ENCODE assay signal across 8 cellular contexts in the genomic region with DNA sequence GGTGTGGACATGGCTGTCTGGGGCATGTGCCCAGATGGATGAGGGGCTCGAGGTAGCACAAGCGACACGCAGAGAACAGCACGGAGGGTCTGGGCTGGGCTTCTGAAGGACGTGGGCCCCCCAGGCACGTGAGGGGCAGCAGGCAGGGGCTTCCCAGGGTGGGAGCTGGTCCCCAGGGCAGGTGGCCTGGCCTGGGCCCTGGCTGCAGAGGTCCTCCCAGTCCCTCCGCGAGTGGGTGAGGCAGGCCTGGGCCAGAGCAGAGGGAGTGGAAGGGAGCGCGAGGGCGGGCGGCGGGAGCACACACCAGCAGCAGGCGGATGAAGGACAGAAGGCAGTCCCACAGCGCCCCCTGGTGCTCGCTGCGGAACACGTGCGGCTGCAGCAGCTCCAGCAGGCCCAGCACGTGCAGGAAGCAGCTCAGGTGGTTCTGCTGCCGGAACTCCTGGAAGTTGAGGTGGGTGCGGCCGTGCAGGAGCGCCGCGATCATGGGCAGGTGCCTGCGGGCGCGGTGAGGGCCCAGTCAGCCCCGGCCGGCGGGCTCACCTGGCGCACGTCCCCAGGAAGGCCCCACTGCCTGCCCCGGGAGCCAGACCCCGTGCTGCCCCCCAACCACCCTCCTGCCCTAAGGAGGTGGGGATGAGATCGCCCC. TPM values are rescaled to one million over a fixed set of nuclear protein-coding genes. Genes with fewer than 3 reads are reported as not detected.
DNase-seq lines count a peak whose midpoint lies in the region; ATAC-seq and TF ChIP-seq lines count a peak whose summit lies in the region.

No MANE protein-coding gene starts in this region.

- intact Hi-C loops in MCF 10A (cut with micrococcal nuclease), result loop anchor here (5.0 kb wide), 2 partner anchors 42 to 282 kb away; no protein-coding TSS in a partner anchor

- DNase-seq in CD1c-positive myeloid dendritic cell (ENCODE audit: extremely low spot score), result peak; percentile 89
- DNase-seq in HCEC 1CT, result peak; percentile 72
- peak; percentile 37 for DNase-seq in NCI-H2227 treated with DMSO at 0.1 percent for 48 hours (lab: John Stamatoyannopoulos, UW)
- DNase-seq in WTC11 (ENCODE audit: low spot score), result peak; percentile 94
- DNase-seq in MCF 10A (ENCODE audit: unreplicated experiment), result peak; percentile 85
- peak; percentile 98 for DNase-seq in iPS-NIHi11 (ENCODE audit: low spot score)
- peak; percentile 77 to 79 (median 78) for DNase-seq in stimulated activated CD4-positive, alpha-beta T cell treated with anti-CD3 and anti-CD28 coated beads, Interleukin-12 subunit alpha, Interleukin-12 subunit beta, amount 100 ng/mL, for 48 hours (ENCODE audit: low read depth in 2 of 3, low spot score in 1 of 3)

- H3K27ac Mint-ChIP-seq in WTC11 (no peak overlapping the region), MCF 10A (ENCODE audit: low read depth, unreplicated experiment) (no peak overlapping the region)

- no peaks in the 10 kb centered on the region for H3K9me3 Mint-ChIP-seq in WTC11
- no peaks in the 10 kb centered on the region for H3K9me3 Mint-ChIP-seq in MCF 10A (ENCODE audit: unreplicated experiment)

- CTCF ChIA-PET in WTC11 (lab: Charles Lee) (interaction anchor here (0.6 to 2.2 kb wide), 40 partner anchors 8 to 665 kb away, joined by 3 to 24 read pairs (median 4); partner anchors contain the start of genes INTS1, MICALL2, TMEM184A and ZFAND2A), MCF 10A (lab: Yijun Ruan, JAX) (interaction anchor here (0.6 to 2.2 kb wide), 19 partner anchors 9 to 360 kb away, joined by 3 to 21 read pairs (median 4); partner anchors contain the start of gene TMEM184A)

- H3K4me3 Mint-ChIP-seq in WTC11 (no peak overlapping the region), MCF 10A (ENCODE audit: unreplicated experiment) (no peak overlapping the region)

- H3K36me3 Mint-ChIP-seq in WTC11, result peaks cover 4% of the 10 kb centered on the region
- peaks cover 26% of the 10 kb centered on the region for H3K36me3 Mint-ChIP-seq in MCF 10A (ENCODE audit: insufficient read depth, unreplicated experiment)

- ATAC-seq in WTC11 (peak; percentile 86), HG03457 (IDR thresholded peaks at IDR 0.05; ENCODE audit: unreplicated experiment) (no peak)

- H3K4me1 Mint-ChIP-seq in WTC11, result no peaks in the 10 kb centered on the region
- H3K4me1 Mint-ChIP-seq in MCF 10A (ENCODE audit: insufficient read depth, unreplicated experiment), result no peaks in the 10 kb centered on the region

- TF ChIP-seq CTCF in WTC11 (IDR thresholded peaks at IDR 0.05), result peak; percentile 93
- TF ChIP-seq CTCF in MCF 10A (IDR thresholded peaks at IDR 0.05; ENCODE audit: unreplicated experiment), result peak; percentile 93

- H3K27me3 Mint-ChIP-seq in WTC11 (ENCODE audit: low read depth), result no peaks in the 10 kb centered on the region
- no peaks in the 10 kb centered on the region for H3K27me3 Mint-ChIP-seq in MCF 10A (ENCODE audit: insufficient read depth, unreplicated experiment)

- POLR2A ChIA-PET in WTC11 (lab: Charles Lee) (interaction anchor here (0.6 kb wide), 2 partner anchors 110 to 990 kb away, joined by 3 to 7 read pairs; no protein-coding TSS in a partner anchor), MCF 10A (lab: Yijun Ruan, JAX) (interaction anchor here (0.6 to 1.8 kb wide), 3 partner anchors 11 to 1066 kb away, joined by 3 to 6 read pairs (median 4); no protein-coding TSS in a partner anchor)

- BruUV-seq in MCF 10A (replicated peaks; lab: Mats Ljungman, UMichigan), result no TSS peak

TF ChIP-seq in WTC11, 78 proteins besides CTCF, POLR2A, EP300 and RAD21 (continues in another document):
- TF ChIP-seq IRF2 (CRISPR knock-in tag; IDR thresholded peaks at IDR 0.05; ENCODE audit: borderline replicate concordance, low read depth) (no peak), NFYB (CRISPR knock-in tag; conservative IDR thresholded peaks at IDR 0.05; ENCODE audit: low read depth) (no peak), ELF4 (CRISPR knock-in tag; IDR thresholded peaks at IDR 0.05; ENCODE audit: low read depth) (no peak), MXD4 (CRISPR knock-in tag; IDR thresholded peaks at IDR 0.05; ENCODE audit: borderline replicate concordance) (no peak), CREM (CRISPR knock-in tag; IDR thresholded peaks at IDR 0.05) (no peak; the same call in 1 of the 2 replicates), RELA (CRISPR knock-in tag; IDR thresholded peaks at IDR 0.05; ENCODE audit: borderline replicate concordance) (no peak), GABPB1 (CRISPR knock-in tag; IDR thresholded peaks at IDR 0.05) (peak; percentile 13; the same call in 1 of the 2 replicates), CREB1 (CRISPR knock-in tag; IDR thresholded peaks at IDR 0.05) (no peak), RORB (CRISPR knock-in tag; IDR thresholded peaks at IDR 0.05) (no peak), ZNF416 (CRISPR knock-in tag; IDR thresholded peaks at IDR 0.05) (no peak), AFF4 (CRISPR knock-in tag; IDR thresholded peaks at IDR 0.05; ENCODE audit: borderline replicate concordance) (no peak)
- TF ChIP-seq, protein P1, sequence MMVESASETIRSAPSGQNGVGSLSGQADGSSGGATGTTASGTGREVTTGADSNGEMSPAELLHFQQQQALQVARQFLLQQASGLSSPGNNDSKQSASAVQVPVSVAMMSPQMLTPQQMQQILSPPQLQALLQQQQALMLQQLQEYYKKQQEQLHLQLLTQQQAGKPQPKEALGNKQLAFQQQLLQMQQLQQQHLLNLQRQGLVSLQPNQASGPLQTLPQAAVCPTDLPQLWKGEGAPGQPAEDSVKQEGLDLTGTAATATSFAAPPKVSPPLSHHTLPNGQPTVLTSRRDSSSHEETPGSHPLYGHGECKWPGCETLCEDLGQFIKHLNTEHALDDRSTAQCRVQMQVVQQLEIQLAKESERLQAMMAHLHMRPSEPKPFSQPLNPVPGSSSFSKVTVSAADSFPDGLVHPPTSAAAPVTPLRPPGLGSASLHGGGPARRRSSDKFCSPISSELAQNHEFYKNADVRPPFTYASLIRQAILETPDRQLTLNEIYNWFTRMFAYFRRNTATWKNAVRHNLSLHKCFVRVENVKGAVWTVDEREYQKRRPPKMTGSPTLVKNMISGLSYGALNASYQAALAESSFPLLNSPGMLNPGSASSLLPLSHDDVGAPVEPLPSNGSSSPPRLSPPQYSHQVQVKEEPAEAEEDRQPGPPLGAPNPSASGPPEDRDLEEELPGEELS (CRISPR knock-in tag; IDR thresholded peaks at IDR 0.05), result peak; percentile 35; the same call in 1 of the 2 replicates
- TF ChIP-seq, protein P2, sequence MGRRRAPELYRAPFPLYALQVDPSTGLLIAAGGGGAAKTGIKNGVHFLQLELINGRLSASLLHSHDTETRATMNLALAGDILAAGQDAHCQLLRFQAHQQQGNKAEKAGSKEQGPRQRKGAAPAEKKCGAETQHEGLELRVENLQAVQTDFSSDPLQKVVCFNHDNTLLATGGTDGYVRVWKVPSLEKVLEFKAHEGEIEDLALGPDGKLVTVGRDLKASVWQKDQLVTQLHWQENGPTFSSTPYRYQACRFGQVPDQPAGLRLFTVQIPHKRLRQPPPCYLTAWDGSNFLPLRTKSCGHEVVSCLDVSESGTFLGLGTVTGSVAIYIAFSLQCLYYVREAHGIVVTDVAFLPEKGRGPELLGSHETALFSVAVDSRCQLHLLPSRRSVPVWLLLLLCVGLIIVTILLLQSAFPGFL (CRISPR knock-in tag; IDR thresholded peaks at IDR 0.05; ENCODE audit: borderline replicate concordance), result no peak
- TF ChIP-seq, protein P3, sequence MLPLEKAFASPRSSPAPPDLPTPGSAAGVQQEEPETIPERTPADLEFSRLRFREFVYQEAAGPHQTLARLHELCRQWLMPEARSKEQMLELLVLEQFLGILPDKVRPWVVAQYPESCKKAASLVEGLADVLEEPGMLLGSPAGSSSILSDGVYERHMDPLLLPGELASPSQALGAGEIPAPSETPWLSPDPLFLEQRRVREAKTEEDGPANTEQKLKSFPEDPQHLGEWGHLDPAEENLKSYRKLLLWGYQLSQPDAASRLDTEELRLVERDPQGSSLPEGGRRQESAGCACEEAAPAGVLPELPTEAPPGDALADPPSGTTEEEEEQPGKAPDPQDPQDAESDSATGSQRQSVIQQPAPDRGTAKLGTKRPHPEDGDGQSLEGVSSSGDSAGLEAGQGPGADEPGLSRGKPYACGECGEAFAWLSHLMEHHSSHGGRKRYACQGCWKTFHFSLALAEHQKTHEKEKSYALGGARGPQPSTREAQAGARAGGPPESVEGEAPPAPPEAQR (CRISPR knock-in tag; IDR thresholded peaks at IDR 0.05), result no peak

RNA-seq across cellular contexts. Expression of gene MICALL2, which starts 14.7 kb away (rescaled TPM):
- 13.6 to 15.7 TPM (median 14.1 TPM) in 3 replicates for total RNA-seq in WTC11 (2021)
- total RNA-seq in MCF 10A (2022), result 12.3 and 15.8 TPM in 2 replicates

RNA-seq across cellular contexts. Expression of gene INTS1, which starts 30.2 kb away (rescaled TPM):
- total RNA-seq in WTC11 (2021) (143 to 161 TPM (median 150 TPM) in 3 replicates), MCF 10A (2022) (86.3 and 93.5 TPM in 2 replicates)

RNA-seq across cellular contexts. Expression of gene MAFK, which starts 56.5 kb away (rescaled TPM):
- total RNA-seq in WTC11 (2021), result 15.7 to 21.7 TPM (median 18.7 TPM) in 3 replicates
- 37.8 and 45.6 TPM in 2 replicates for total RNA-seq in MCF 10A (2022)

Comparison
In these comparisons a context has a peak if more than half of its experiments do, and no peak if none do; other contexts are left out.
1. DNase-seq: peak in every context shown above with its lines; median percentile 98 in iPS-NIHi11; 94 in WTC11; 89 in CD1c-positive myeloid dendritic cell; 85 in MCF 10A; 78 in stimulated activated CD4-positive, alpha-beta T cell treated with anti-CD3 and anti-CD28 coated beads, Interleukin-12 subunit alpha, Interleukin-12 subunit beta, amount 100 ng/mL, for 48 hours; 72 in HCEC 1CT; 37 in NCI-H2227 treated with DMSO at 0.1 percent for 48 hours.